ENCODE assay signal across 8 cellular contexts in genomic region chr18:80108739-80109675, GRCh38. TPM values are rescaled to one million over a fixed set of nuclear protein-coding genes. Genes with fewer than 3 reads are reported as not detected.
DNase-seq lines count a peak whose midpoint lies in the region; ATAC-seq, FAIRE-seq and TF ChIP-seq lines count a peak whose summit lies in the region.

Gene ADNP2, plus strand, starts transcription at chr18:80109262. Its CDS starts 8,281 bp downstream, at chr18:80117543.

- FAIRE-seq in RCC 7860 (lab: Jason Lieb, UNC): peak; percentile 81

- H3K9ac ChIP-seq in fibroblast of lung (ENCODE audit: insufficient read depth, low read length): peak within 1 kb of the TSS; percentile 71

- H3K27me3 Mint-ChIP-seq in activated T-cell treated with anti-CD3 and anti-CD28 coated beads, Interleukin-2, amount 50 U/mL, for 72 hours (ENCODE audit: low read depth): no peaks in the 10 kb centered on the region
- peaks cover 0 to 3% (median 0%) of the 10 kb centered on the region in 5 donors for H3K27me3 Mint-ChIP-seq in naive thymus-derived CD4-positive, alpha-beta T cell
- no peaks in the 10 kb centered on the region for H3K27me3 Mint-ChIP-seq in stimulated activated naive B cell treated with anti-CD40 and anti-IgM and Interleukin-4, amounts not matched to agents 10 μg/mL and 1 μg/mL and 100 μg/mL, for 72 hours

- no peak within 1 kb of the TSS for H2AFZ ChIP-seq in fibroblast of lung (ENCODE audit: low read length)

- DNase-seq in DMS53 (lab: John Stamatoyannopoulos, UW) (peak; percentile 99), RCC 7860 (ENCODE audit: low spot score) (peak; percentile 92), fibroblast of lung (ENCODE audit: low read depth in 2 of 2) (peak; percentile 91 to 96)
- DNase-seq in Jurkat, Clone E6-1 (ENCODE audit: low read depth, low spot score): peak; percentile 91
- DNase-seq in activated T-cell treated with anti-CD3 and anti-CD28 coated beads, Interleukin-2, amount 50 U/mL, for 72 hours: peak; percentile 83 to 87
- DNase-seq in naive thymus-derived CD4-positive, alpha-beta T cell: peak; percentile 72 to 93 (median 89)
- DNase-seq in stimulated activated naive B cell treated with anti-CD40 and anti-IgM and Interleukin-4, amounts not matched to agents 10 μg/mL and 1 μg/mL and 100 μg/mL, for 72 hours: peak; percentile 78

- H3K36me3 ChIP-seq in fibroblast of lung (ENCODE audit: control insufficient read depth, insufficient read depth, low read length): no peaks in the 10 kb centered on the region
- no peaks in the 10 kb centered on the region for H3K36me3 ChIP-seq in naive thymus-derived CD4-positive, alpha-beta T cell (ENCODE audit: control insufficient read depth in 2 of 3, insufficient read depth in 3 of 3, low read length in 3 of 3)

- H3K4me1 Mint-ChIP-seq in activated T-cell treated with anti-CD3 and anti-CD28 coated beads, Interleukin-2, amount 50 U/mL, for 72 hours (ENCODE audit: low read depth): peaks cover 60% of the 10 kb centered on the region
- peaks cover 23 to 58% (median 44%) of the 10 kb centered on the region in 7 donors for H3K4me1 Mint-ChIP-seq in naive thymus-derived CD4-positive, alpha-beta T cell
- peaks cover 34 to 41% of the 10 kb centered on the region in 2 donors for H3K4me1 Mint-ChIP-seq in stimulated activated naive B cell treated with anti-CD40 and anti-IgM and Interleukin-4, amounts not matched to agents 10 μg/mL and 1 μg/mL and 100 μg/mL, for 72 hours

- peaks cover 41% of the 10 kb centered on the region for H3K79me2 ChIP-seq in fibroblast of lung (ENCODE audit: control insufficient read depth, insufficient read depth, low read length)

- H3K4me1 ChIP-seq in fibroblast of lung (ENCODE audit: control insufficient read depth, extremely low read depth, insufficient read depth, low read length): no peaks in the 10 kb centered on the region
- peaks cover 14 to 19% of the 10 kb centered on the region in 2 donors for H3K4me1 ChIP-seq in naive thymus-derived CD4-positive, alpha-beta T cell (ENCODE audit: control insufficient read depth in 2 of 2, insufficient read depth in 2 of 2, low read length in 2 of 2)

- intact Hi-C loops in naive thymus-derived CD4-positive, alpha-beta T cell (cut with micrococcal nuclease): loop anchor here (1.0 to 10.0 kb wide), 13 partner anchors 24 to 1042 kb away; partner anchors contain the start of genes CTDP1 (in 2 of the 2), RBFA (in 2 of the 2), SLC66A2 (in 2 of the 2) and ATP9B (in 1 of the 2)

- H3K27ac ChIP-seq in fibroblast of lung (ENCODE audit: insufficient read depth, low read length): peak within 1 kb of the TSS; percentile 64
- peak within 1 kb of the TSS; percentile 85 for H3K27ac ChIP-seq in naive thymus-derived CD4-positive, alpha-beta T cell (ENCODE audit: low read depth, low read length)

- H3K9me3 ChIP-seq in fibroblast of lung (ENCODE audit: control insufficient read depth, insufficient read depth, low read depth, low read length): no peaks in the 10 kb centered on the region
- no peaks in the 10 kb centered on the region for H3K9me3 ChIP-seq in naive thymus-derived CD4-positive, alpha-beta T cell (ENCODE audit: control insufficient read depth in 2 of 3, low read length in 3 of 3)

- H3K9me3 Mint-ChIP-seq in activated T-cell treated with anti-CD3 and anti-CD28 coated beads, Interleukin-2, amount 50 U/mL, for 72 hours: peaks cover 0 to 2% of the 10 kb centered on the region in 2 donors
- peaks cover 0 to 1% (median 0%) of the 10 kb centered on the region in 11 donors for H3K9me3 Mint-ChIP-seq in naive thymus-derived CD4-positive, alpha-beta T cell
- H3K9me3 Mint-ChIP-seq in stimulated activated naive B cell treated with anti-CD40 and anti-IgM and Interleukin-4, amounts not matched to agents 10 μg/mL and 1 μg/mL and 100 μg/mL, for 72 hours: peaks cover 0 to 4% of the 10 kb centered on the region in 2 donors

- peaks cover 1% of the 10 kb centered on the region for H4K20me1 ChIP-seq in fibroblast of lung (ENCODE audit: control insufficient read depth, extremely low read depth, insufficient read depth, low read length)

- POLR2A ChIA-PET in naive thymus-derived CD4-positive, alpha-beta T cell (lab: Charles Lee): interaction anchor here (0.9 to 2.3 kb wide), 2 partner anchors 75 to 428 kb away, joined by 3 to 9 read pairs; partner anchors contain the start of gene RBFA

- H3K36me3 Mint-ChIP-seq in activated T-cell treated with anti-CD3 and anti-CD28 coated beads, Interleukin-2, amount 50 U/mL, for 72 hours (ENCODE audit: insufficient read depth in 2 of 2): peaks cover 4 to 7% of the 10 kb centered on the region in 2 donors
- H3K36me3 Mint-ChIP-seq in naive thymus-derived CD4-positive, alpha-beta T cell: peaks cover 0 to 11% (median 6%) of the 10 kb centered on the region in 5 donors
- H3K36me3 Mint-ChIP-seq in stimulated activated naive B cell treated with anti-CD40 and anti-IgM and Interleukin-4, amounts not matched to agents 10 μg/mL and 1 μg/mL and 100 μg/mL, for 72 hours: peaks cover 5 to 17% of the 10 kb centered on the region in 2 donors

- H3K4me2 ChIP-seq in fibroblast of lung (ENCODE audit: extremely low read depth, insufficient read depth, low read length): peak within 1 kb of the TSS; percentile 91

- peak within 1 kb of the TSS; percentile 92 for H3K27ac Mint-ChIP-seq in activated T-cell treated with anti-CD3 and anti-CD28 coated beads, Interleukin-2, amount 50 U/mL, for 72 hours
- H3K27ac Mint-ChIP-seq in naive thymus-derived CD4-positive, alpha-beta T cell: peak within 1 kb of the TSS; percentile 59 to 97 (median 93)
- peak within 1 kb of the TSS; percentile 95 for H3K27ac Mint-ChIP-seq in stimulated activated naive B cell treated with anti-CD40 and anti-IgM and Interleukin-4, amounts not matched to agents 10 μg/mL and 1 μg/mL and 100 μg/mL, for 72 hours

- CTCF ChIA-PET in naive thymus-derived CD4-positive, alpha-beta T cell (lab: Charles Lee): no interaction called here

- peak; percentile 54 for ATAC-seq in GM21619 (IDR thresholded peaks at IDR 0.05; ENCODE audit: unreplicated experiment)
- peak; percentile 79 for ATAC-seq in activated T-cell treated with anti-CD3 and anti-CD28 coated beads, Interleukin-2, amount 50 U/mL, for 72 hours (replicated peaks in 1 of 2)
- ATAC-seq in naive thymus-derived CD4-positive, alpha-beta T cell: peak; percentile 89
- ATAC-seq in stimulated activated naive B cell treated with anti-CD40 and anti-IgM and Interleukin-4, amounts not matched to agents 10 μg/mL and 1 μg/mL and 100 μg/mL, for 72 hours (replicated peaks): peak; percentile 77 to 82

- TF ChIP-seq CTCF in fibroblast of lung (conservative IDR thresholded peaks at IDR 0.05 in 1 of 2, IDR thresholded peaks at IDR 0.05 in 1 of 2; ENCODE audit: low read depth in 1 of 2, low read length in 2 of 2): no peak

- H3K27me3 ChIP-seq in fibroblast of lung (ENCODE audit: control insufficient read depth, insufficient read depth, low read length): no peaks in the 10 kb centered on the region
- no peaks in the 10 kb centered on the region for H3K27me3 ChIP-seq in naive thymus-derived CD4-positive, alpha-beta T cell (ENCODE audit: control insufficient read depth in 2 of 2, insufficient read depth in 2 of 2, low read length in 2 of 2)

- peak within 1 kb of the TSS; percentile 81 to 89 for H3K4me3 Mint-ChIP-seq in activated T-cell treated with anti-CD3 and anti-CD28 coated beads, Interleukin-2, amount 50 U/mL, for 72 hours
- peak within 1 kb of the TSS; percentile 72 to 90 (median 86) for H3K4me3 Mint-ChIP-seq in naive thymus-derived CD4-positive, alpha-beta T cell
- peak within 1 kb of the TSS; percentile 77 to 87 for H3K4me3 Mint-ChIP-seq in stimulated activated naive B cell treated with anti-CD40 and anti-IgM and Interleukin-4, amounts not matched to agents 10 μg/mL and 1 μg/mL and 100 μg/mL, for 72 hours

- H3K4me3 ChIP-seq in Jurkat, Clone E6-1 (ENCODE audit: low read length): peak within 1 kb of the TSS; percentile 77
- peak within 1 kb of the TSS; percentile 65 to 92 (median 78) for H3K4me3 ChIP-seq in fibroblast of lung (replicated peaks in 1 of 4; ENCODE audit: control extremely low read depth in 1 of 4, insufficient read depth in 1 of 4, low read depth in 3 of 4, low read length in 4 of 4)
- H3K4me3 ChIP-seq in naive thymus-derived CD4-positive, alpha-beta T cell (ENCODE audit: low read length): peak within 1 kb of the TSS; percentile 69

RNA-seq across cellular contexts. Expression of gene ADNP2, which starts in this region (rescaled TPM):
- polyA plus RNA-seq in Jurkat, Clone E6-1 (2012; ENCODE audit: insufficient read depth, insufficient read length): 16.7 TPM
- total RNA-seq in activated T-cell treated with anti-CD3 and anti-CD28 coated beads, Interleukin-2, amount 50 U/mL, for 72 hours: 10 to 100 TPM; 25.1 to 33.4 TPM
- 13.6 and 17.3 TPM in 2 replicates for total RNA-seq in fibroblast of lung
- polyA plus RNA-seq in fibroblast of lung: 9.0 and 9.4 TPM in 2 replicates
- polyA plus RNA-seq in fibroblast of lung (2012): 8.8 and 9.1 TPM in 2 replicates
- polyA minus RNA-seq in fibroblast of lung (ENCODE audit: low replicate concordance): 20.1 and 26.2 TPM in 2 replicates
- 10 to 100 TPM; 18.4 to 41.4 (median 25.3) TPM for total RNA-seq in naive thymus-derived CD4-positive, alpha-beta T cell
- polyA plus RNA-seq in naive thymus-derived CD4-positive, alpha-beta T cell: 10 to 100 TPM; 10.3 to 10.7 TPM

Comparison
In these comparisons a context has a peak if more than half of its experiments do, and no peak if none do; other contexts are left out.
1. Peak in every context shown above with its lines: DNase-seq, ATAC-seq, H3K4me3 ChIP-seq and H3K27ac ChIP-seq.